ENCODE assay signal across 23 cellular contexts in genomic region chr2:196887431-196887830, GRCh38.
"Had no signal": no experiment of that assay in that cellular context is flagged by ENCODE, and none has a peak within 500 bp of the region (broad histone marks: within the 10 kb centered on the region; RNA-seq: fewer than 3 reads in every experiment).

No MANE protein-coding gene starts in this region.

- H3K27me3 Mint-ChIP-seq: naive thymus-derived CD4-positive, alpha-beta T cell had no signal

- H3K4me1 ChIP-seq: esophagus muscularis mucosa, left ventricle myocardium inferior, lower lobe of right lung, stomach, transverse colon had no signal

- DNase-seq: cortex of kidney; dorsolateral prefrontal cortex; effector CD8-positive, alpha-beta T cell; foreskin fibroblast; head of caudate nucleus; kidney; left cardiac atrium; left ventricle myocardium inferior; lower lobe of right lung; mesenchymal stem cell; naive thymus-derived CD4-positive, alpha-beta T cell; right cardiac atrium; small intestine; stimulated activated CD4-positive, alpha-beta T cell treated with anti-CD3 and anti-CD28 coated beads, Interleukin-12 subunit alpha, Interleukin-12 subunit beta, amount 100 ng/mL, for 4 hours; stimulated activated naive CD4-positive, alpha-beta T cell; stomach; substantia nigra; transverse colon had no signal

- H3K27ac Mint-ChIP-seq: naive thymus-derived CD4-positive, alpha-beta T cell had no signal

- FAIRE-seq: kidney, small intestine had no signal

- H3K27ac ChIP-seq: dorsolateral prefrontal cortex, epithelial cell of prostate, esophagus muscularis mucosa, hepatocyte, left ventricle myocardium inferior, lower lobe of right lung, neutrophil, stomach, thoracic aorta, transverse colon had no signal

- H3K36me3 ChIP-seq: neutrophil, thoracic aorta had no signal

- H3K4me3 ChIP-seq: dorsolateral prefrontal cortex, esophagus muscularis mucosa, hepatocyte, left ventricle myocardium inferior, lower lobe of right lung, stomach, thoracic aorta, transverse colon had no signal

- H3K27me3 ChIP-seq: dorsolateral prefrontal cortex, esophagus muscularis mucosa, hepatocyte, neutrophil, stomach, transverse colon had no signal

- H3K9me3 ChIP-seq: esophagus muscularis mucosa, left ventricle myocardium inferior, lower lobe of right lung, neutrophil, stomach, thoracic aorta, transverse colon had no signal

- H3K4me3 Mint-ChIP-seq: naive thymus-derived CD4-positive, alpha-beta T cell had no signal
